ENCODE assay signal across 1 cellular context in the genomic region with DNA sequence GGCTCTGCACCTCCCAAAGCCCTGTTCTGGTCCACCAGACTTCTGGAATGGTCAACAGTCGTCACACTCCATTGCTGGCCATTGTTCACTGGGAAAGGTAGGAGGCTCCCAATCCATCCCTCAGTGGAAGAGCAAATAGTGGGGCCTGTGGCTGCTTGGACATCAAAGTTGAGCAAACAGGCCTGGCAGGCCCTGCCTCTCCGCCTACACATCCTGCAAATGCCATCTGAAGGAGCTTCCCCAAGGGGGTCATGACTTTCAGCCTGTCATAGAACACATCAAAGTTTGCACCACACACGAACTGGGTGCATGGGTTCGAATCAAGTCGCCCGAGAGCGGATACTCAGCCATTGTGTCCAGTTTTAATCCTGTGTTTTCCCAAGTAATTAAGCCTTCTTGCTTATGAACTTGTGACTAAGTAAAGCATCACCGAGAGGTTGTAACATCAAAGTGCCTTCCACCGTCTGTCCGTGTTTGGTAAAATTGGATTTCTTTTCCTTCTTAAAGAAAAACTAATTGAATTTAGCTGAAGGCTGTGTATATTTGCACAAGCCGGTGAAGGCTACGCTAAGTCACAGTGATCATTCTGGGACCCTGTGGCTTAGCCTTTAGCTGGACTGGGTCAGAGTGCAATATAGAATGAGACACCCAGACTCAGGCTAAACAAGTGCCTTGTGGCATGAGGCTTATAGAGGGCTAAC.
A peak's percentile ranks its signal among the peaks of the same experiment; 100 is the strongest.
TF ChIP-seq lines count a peak whose summit lies in the region.

No MANE protein-coding gene starts in this region.

TF ChIP-seq in HepG2, 621 proteins besides CTCF, POLR2A, EP300 and RAD21 (continued from another document and continues in another):
- TF ChIP-seq, protein P1, sequence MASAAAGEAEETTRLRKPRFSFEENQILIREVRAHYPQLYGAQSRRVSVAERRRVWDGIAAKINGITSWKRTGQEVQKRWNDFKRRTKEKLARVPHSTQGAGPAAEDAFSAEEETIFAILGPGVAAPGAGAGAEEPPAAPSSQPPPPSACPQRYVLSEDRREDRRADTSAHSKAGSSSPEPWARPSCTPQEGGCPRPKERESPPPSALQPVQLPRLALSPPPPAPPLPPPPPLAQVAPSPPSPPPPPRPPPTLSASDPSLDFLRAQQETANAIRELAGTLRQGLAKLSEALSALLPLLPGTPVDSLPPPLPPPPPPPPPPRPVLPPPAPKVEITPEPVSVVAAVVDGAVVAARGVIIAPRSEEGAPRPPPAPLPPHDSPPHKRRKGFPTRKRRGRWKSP (CRISPR knock-in tag; IDR thresholded peaks at IDR 0.05) = no peak
- TF ChIP-seq, protein P2, sequence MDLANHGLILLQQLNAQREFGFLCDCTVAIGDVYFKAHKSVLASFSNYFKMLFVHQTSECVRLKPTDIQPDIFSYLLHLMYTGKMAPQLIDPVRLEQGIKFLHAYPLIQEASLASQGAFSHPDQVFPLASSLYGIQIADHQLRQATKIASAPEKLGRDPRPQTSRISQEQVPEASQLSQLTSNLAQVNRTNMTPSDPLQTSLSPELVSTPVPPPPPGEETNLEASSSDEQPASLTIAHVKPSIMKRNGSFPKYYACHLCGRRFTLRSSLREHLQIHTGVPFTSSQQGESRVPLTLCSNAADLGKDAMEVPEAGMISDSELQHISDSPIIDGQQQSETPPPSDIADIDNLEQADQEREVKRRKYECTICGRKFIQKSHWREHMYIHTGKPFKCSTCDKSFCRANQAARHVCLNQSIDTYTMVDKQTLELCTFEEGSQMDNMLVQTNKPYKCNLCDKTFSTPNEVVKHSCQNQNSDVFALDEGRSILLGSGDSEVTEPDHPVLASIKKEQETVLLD (CRISPR knock-in tag; IDR thresholded peaks at IDR 0.05; ENCODE audit: low read depth) = no peak
- 0 out of 2 replicates have a peak, but pooled peaks have one; percentile 41 for TF ChIP-seq NCOA1 (CRISPR knock-in tag; IDR thresholded peaks at IDR 0.05)
- peak; percentile 96 for TF ChIP-seq RXRA (CRISPR knock-in tag; IDR thresholded peaks at IDR 0.05)
- no peak for TF ChIP-seq TAF15 (IDR thresholded peaks at IDR 0.05; ENCODE audit: low read depth, low read length, poor library complexity, severe bottlenecking)
- no peak for TF ChIP-seq KAT7 (CRISPR knock-in tag; IDR thresholded peaks at IDR 0.05; ENCODE audit: borderline replicate concordance)
- no peak for TF ChIP-seq U2AF1 (optimal IDR thresholded peaks at IDR 0.05; ENCODE audit: low read depth, low read length)
- peak; percentile 64; the same call in 1 of the 2 replicates for TF ChIP-seq KDM4B (CRISPR knock-in tag; IDR thresholded peaks at IDR 0.05)
- peak; percentile 77 for TF ChIP-seq BCL6 (CRISPR knock-in tag; IDR thresholded peaks at IDR 0.05)
- TF ChIP-seq, protein P3, sequence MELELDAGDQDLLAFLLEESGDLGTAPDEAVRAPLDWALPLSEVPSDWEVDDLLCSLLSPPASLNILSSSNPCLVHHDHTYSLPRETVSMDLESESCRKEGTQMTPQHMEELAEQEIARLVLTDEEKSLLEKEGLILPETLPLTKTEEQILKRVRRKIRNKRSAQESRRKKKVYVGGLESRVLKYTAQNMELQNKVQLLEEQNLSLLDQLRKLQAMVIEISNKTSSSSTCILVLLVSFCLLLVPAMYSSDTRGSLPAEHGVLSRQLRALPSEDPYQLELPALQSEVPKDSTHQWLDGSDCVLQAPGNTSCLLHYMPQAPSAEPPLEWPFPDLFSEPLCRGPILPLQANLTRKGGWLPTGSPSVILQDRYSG (CRISPR knock-in tag; IDR thresholded peaks at IDR 0.05) = no peak
- TF ChIP-seq ZNF891 (CRISPR knock-in tag; IDR thresholded peaks at IDR 0.05) = no peak
- TF ChIP-seq HDAC6 (IDR thresholded peaks at IDR 0.05; ENCODE audit: low read depth, low read length) = no peak
- TF ChIP-seq FOXA3 (CRISPR knock-in tag; IDR thresholded peaks at IDR 0.05) = peak; percentile 90
- no peak for TF ChIP-seq NPAS2 (CRISPR knock-in tag; IDR thresholded peaks at IDR 0.05; ENCODE audit: borderline replicate concordance)
- no peak for TF ChIP-seq ZNF557 (CRISPR knock-in tag; IDR thresholded peaks at IDR 0.05)
- TF ChIP-seq, protein P4, sequence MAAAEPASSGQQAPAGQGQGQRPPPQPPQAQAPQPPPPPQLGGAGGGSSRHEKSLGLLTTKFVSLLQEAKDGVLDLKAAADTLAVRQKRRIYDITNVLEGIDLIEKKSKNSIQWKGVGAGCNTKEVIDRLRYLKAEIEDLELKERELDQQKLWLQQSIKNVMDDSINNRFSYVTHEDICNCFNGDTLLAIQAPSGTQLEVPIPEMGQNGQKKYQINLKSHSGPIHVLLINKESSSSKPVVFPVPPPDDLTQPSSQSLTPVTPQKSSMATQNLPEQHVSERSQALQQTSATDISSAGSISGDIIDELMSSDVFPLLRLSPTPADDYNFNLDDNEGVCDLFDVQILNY (CRISPR knock-in tag; conservative IDR thresholded peaks at IDR 0.05) = no peak
- no peak for TF ChIP-seq CC2D1A (CRISPR knock-in tag; IDR thresholded peaks at IDR 0.05)
- peak; percentile 98 for TF ChIP-seq SP5 (CRISPR knock-in tag; IDR thresholded peaks at IDR 0.05; ENCODE audit: borderline replicate concordance, low read depth)
- TF ChIP-seq DNMT1 (CRISPR knock-in tag; IDR thresholded peaks at IDR 0.05) = no peak
- TF ChIP-seq, protein P5, sequence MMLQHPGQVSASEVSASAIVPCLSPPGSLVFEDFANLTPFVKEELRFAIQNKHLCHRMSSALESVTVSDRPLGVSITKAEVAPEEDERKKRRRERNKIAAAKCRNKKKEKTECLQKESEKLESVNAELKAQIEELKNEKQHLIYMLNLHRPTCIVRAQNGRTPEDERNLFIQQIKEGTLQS (CRISPR knock-in tag; IDR thresholded peaks at IDR 0.05) = no peak
- TF ChIP-seq CENPX (CRISPR knock-in tag; IDR thresholded peaks at IDR 0.05) = no peak
- TF ChIP-seq SIN3A (IDR thresholded peaks at IDR 0.05; ENCODE audit: borderline replicate concordance, low read depth, low read length) = no peak
- no peak for TF ChIP-seq TMF1 (CRISPR knock-in tag; IDR thresholded peaks at IDR 0.05; ENCODE audit: low read depth)
- no peak for TF ChIP-seq PCBP2 (optimal IDR thresholded peaks at IDR 0.05; ENCODE audit: low read depth, low read length, poor library complexity, severe bottlenecking)
- TF ChIP-seq GATA4 (IDR thresholded peaks at IDR 0.05; ENCODE audit: borderline replicate concordance, low read depth) = 0 out of 2 replicates have a peak, but pooled peaks have one; percentile 31
- 0 out of 2 replicates have a peak, but pooled peaks have one; percentile 36 for TF ChIP-seq ZMYM2 (CRISPR knock-in tag; IDR thresholded peaks at IDR 0.05)
- no peak for TF ChIP-seq ZNF253 (CRISPR knock-in tag; IDR thresholded peaks at IDR 0.05; ENCODE audit: borderline replicate concordance)
- TF ChIP-seq FOXJ3 (CRISPR knock-in tag; IDR thresholded peaks at IDR 0.05; ENCODE audit: borderline replicate concordance) = peak; percentile 66; the same call in 1 of the 2 replicates
- no peak for TF ChIP-seq ZNF772 (CRISPR knock-in tag; IDR thresholded peaks at IDR 0.05)
- peak; percentile 90; the same call in 1 of the 2 replicates for TF ChIP-seq MEIS2 (CRISPR knock-in tag; IDR thresholded peaks at IDR 0.05)
- no peak for TF ChIP-seq ZNF75D (CRISPR knock-in tag; IDR thresholded peaks at IDR 0.05; ENCODE audit: borderline replicate concordance)
- TF ChIP-seq MAFF (IDR thresholded peaks at IDR 0.05; ENCODE audit: low read depth, low read length) = no peak
- TF ChIP-seq ZNF205 (CRISPR knock-in tag; IDR thresholded peaks at IDR 0.05) = no peak; the same call in 1 of the 2 replicates
- peak; percentile 45; the same call in 1 of the 2 replicates for TF ChIP-seq HHEX (CRISPR knock-in tag; IDR thresholded peaks at IDR 0.05)
- no peak for TF ChIP-seq TRIM24 (CRISPR knock-in tag; IDR thresholded peaks at IDR 0.05)
- TF ChIP-seq, protein P6, sequence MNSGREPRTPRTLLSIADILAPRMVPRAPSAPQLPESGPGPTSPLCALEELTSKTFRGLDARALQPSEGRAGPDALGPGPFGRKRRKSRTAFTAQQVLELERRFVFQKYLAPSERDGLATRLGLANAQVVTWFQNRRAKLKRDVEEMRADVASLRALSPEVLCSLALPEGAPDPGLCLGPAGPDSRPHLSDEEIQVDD (CRISPR knock-in tag; IDR thresholded peaks at IDR 0.05; ENCODE audit: borderline replicate concordance) = no peak
- TF ChIP-seq, protein P7, sequence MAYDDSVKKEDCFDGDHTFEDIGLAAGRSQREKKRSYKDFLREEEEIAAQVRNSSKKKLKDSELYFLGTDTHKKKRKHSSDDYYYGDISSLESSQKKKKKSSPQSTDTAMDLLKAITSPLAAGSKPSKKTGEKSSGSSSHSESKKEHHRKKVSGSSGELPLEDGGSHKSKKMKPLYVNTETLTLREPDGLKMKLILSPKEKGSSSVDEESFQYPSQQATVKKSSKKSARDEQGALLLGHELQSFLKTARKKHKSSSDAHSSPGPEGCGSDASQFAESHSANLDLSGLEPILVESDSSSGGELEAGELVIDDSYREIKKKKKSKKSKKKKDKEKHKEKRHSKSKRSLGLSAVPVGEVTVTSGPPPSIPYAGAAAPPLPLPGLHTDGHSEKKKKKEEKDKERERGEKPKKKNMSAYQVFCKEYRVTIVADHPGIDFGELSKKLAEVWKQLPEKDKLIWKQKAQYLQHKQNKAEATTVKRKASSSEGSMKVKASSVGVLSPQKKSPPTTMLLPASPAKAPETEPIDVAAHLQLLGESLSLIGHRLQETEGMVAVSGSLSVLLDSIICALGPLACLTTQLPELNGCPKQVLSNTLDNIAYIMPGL (CRISPR knock-in tag; IDR thresholded peaks at IDR 0.05; ENCODE audit: borderline replicate concordance in 1 of 2, low read depth in 1 of 2) = peak; percentile 27 to 58; a peak in 2 of 4 replicates
- TF ChIP-seq ZNF703 (CRISPR knock-in tag; IDR thresholded peaks at IDR 0.05; ENCODE audit: borderline replicate concordance) = no peak
- TF ChIP-seq, protein P8, sequence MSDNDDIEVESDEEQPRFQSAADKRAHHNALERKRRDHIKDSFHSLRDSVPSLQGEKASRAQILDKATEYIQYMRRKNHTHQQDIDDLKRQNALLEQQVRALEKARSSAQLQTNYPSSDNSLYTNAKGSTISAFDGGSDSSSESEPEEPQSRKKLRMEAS (IDR thresholded peaks at IDR 0.05) = peak; percentile 57
- no peak for TF ChIP-seq FLYWCH1 (CRISPR knock-in tag; IDR thresholded peaks at IDR 0.05)
- TF ChIP-seq FOXM1 (CRISPR knock-in tag; IDR thresholded peaks at IDR 0.05) = no peak
- TF ChIP-seq, protein P9, sequence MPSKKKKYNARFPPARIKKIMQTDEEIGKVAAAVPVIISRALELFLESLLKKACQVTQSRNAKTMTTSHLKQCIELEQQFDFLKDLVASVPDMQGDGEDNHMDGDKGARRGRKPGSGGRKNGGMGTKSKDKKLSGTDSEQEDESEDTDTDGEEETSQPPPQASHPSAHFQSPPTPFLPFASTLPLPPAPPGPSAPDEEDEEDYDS (CRISPR knock-in tag; IDR thresholded peaks at IDR 0.05) = peak; percentile 38
- TF ChIP-seq ZNF577 (CRISPR knock-in tag; IDR thresholded peaks at IDR 0.05; ENCODE audit: borderline replicate concordance, low read depth) = no peak
- peak; percentile 18; the same call in 1 of the 2 replicates for TF ChIP-seq SMC3 (IDR thresholded peaks at IDR 0.05; ENCODE audit: low read length)
- TF ChIP-seq SRSF1 (optimal IDR thresholded peaks at IDR 0.05; ENCODE audit: low read depth, low read length) = no peak
- TF ChIP-seq SMAD3 (CRISPR knock-in tag; IDR thresholded peaks at IDR 0.05) = peak; percentile 84
- peak; percentile 91 for TF ChIP-seq ZFX (CRISPR knock-in tag; IDR thresholded peaks at IDR 0.05; ENCODE audit: low read depth)
- TF ChIP-seq ZNF749 (CRISPR knock-in tag; IDR thresholded peaks at IDR 0.05; ENCODE audit: borderline replicate concordance) = no peak
- TF ChIP-seq, protein P10, sequence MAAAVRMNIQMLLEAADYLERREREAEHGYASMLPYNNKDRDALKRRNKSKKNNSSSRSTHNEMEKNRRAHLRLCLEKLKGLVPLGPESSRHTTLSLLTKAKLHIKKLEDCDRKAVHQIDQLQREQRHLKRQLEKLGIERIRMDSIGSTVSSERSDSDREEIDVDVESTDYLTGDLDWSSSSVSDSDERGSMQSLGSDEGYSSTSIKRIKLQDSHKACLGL (CRISPR knock-in tag; IDR thresholded peaks at IDR 0.05) = no peak
- TF ChIP-seq, protein P11, sequence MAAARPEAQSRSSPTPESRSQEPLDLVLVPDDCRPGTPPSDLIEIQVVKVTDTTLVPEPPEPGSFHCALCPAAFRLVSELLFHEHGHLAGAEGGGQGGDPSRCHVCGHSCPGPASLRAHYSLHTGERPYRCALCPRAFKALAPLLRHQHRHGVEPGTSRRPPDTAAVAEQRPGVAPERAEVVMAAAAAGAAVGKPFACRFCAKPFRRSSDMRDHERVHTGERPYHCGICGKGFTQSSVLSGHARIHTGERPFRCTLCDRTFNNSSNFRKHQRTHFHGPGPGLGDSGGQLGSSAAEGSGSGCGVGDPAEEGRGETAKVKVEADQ (CRISPR knock-in tag; IDR thresholded peaks at IDR 0.05; ENCODE audit: borderline replicate concordance) = peak; percentile 77; the same call in 1 of the 2 replicates
- TF ChIP-seq KLF6 (CRISPR knock-in tag; IDR thresholded peaks at IDR 0.05) = 0 out of 2 replicates have a peak, but pooled peaks have one; percentile 38
- peak; percentile 61; the same call in 1 of the 2 replicates for TF ChIP-seq ZNF709 (CRISPR knock-in tag; IDR thresholded peaks at IDR 0.05)
- peak; percentile 58; the same call in 1 of the 2 replicates for TF ChIP-seq ZNF160 (CRISPR knock-in tag; IDR thresholded peaks at IDR 0.05)
- TF ChIP-seq MLLT10 (CRISPR knock-in tag; IDR thresholded peaks at IDR 0.05) = no peak
- TF ChIP-seq, protein P12, sequence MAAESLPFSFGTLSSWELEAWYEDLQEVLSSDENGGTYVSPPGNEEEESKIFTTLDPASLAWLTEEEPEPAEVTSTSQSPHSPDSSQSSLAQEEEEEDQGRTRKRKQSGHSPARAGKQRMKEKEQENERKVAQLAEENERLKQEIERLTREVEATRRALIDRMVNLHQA (CRISPR knock-in tag; IDR thresholded peaks at IDR 0.05) = no peak
- TF ChIP-seq ZNF570 (CRISPR knock-in tag; IDR thresholded peaks at IDR 0.05; ENCODE audit: borderline replicate concordance) = no peak
- TF ChIP-seq ISX (CRISPR knock-in tag; conservative IDR thresholded peaks at IDR 0.05) = no peak
- TF ChIP-seq KLF13 (CRISPR knock-in tag; IDR thresholded peaks at IDR 0.05) = no peak
- TF ChIP-seq, protein P13, sequence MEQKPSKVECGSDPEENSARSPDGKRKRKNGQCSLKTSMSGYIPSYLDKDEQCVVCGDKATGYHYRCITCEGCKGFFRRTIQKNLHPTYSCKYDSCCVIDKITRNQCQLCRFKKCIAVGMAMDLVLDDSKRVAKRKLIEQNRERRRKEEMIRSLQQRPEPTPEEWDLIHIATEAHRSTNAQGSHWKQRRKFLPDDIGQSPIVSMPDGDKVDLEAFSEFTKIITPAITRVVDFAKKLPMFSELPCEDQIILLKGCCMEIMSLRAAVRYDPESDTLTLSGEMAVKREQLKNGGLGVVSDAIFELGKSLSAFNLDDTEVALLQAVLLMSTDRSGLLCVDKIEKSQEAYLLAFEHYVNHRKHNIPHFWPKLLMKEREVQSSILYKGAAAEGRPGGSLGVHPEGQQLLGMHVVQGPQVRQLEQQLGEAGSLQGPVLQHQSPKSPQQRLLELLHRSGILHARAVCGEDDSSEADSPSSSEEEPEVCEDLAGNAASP (CRISPR knock-in tag; IDR thresholded peaks at IDR 0.05; ENCODE audit: borderline replicate concordance) = peak; percentile 78
- peak; percentile 71; the same call in 1 of the 2 replicates for TF ChIP-seq ZSCAN9 (CRISPR knock-in tag; IDR thresholded peaks at IDR 0.05; ENCODE audit: borderline replicate concordance)
- TF ChIP-seq TCF7L2 (IDR thresholded peaks at IDR 0.05; ENCODE audit: low read depth, low read length) = peak; percentile 86
- TF ChIP-seq ZNF484 (CRISPR knock-in tag; IDR thresholded peaks at IDR 0.05; ENCODE audit: borderline replicate concordance, low read depth) = no peak
- no peak for TF ChIP-seq ZNF674 (CRISPR knock-in tag; IDR thresholded peaks at IDR 0.05; ENCODE audit: low read depth)
- TF ChIP-seq, protein P14, sequence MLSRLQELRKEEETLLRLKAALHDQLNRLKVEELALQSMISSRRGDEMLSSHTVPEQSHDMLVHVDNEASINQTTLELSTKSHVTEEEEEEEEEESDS (CRISPR knock-in tag; IDR thresholded peaks at IDR 0.05; ENCODE audit: borderline replicate concordance) = no peak
